ENCODE assay signal across 1 cellular context in the genomic region with DNA sequence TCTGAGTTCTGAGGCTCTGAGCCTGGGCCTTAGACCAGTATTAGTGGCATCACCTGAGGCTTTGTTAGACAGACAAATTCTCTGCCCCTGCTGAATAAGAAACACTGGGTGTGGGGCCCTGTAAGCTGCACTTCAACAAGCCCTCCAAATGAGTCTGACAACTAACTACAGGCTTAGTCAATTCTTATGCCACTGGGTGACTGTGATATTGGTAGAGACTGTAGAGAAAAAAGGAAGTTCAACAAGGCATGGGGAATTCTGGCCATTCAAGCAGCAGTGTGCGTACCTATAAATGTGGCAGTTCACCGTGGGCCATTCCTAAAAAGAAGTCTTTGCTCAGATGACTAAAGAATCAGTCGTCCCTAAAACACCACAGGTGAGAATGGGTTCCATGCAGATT.
TF ChIP-seq lines count a peak whose summit lies in the region.

No MANE protein-coding gene starts in this region.

TF ChIP-seq in HepG2, 621 proteins besides CTCF, POLR2A, EP300 and RAD21 (continued from another document):
- TF ChIP-seq HINFP (CRISPR knock-in tag; IDR thresholded peaks at IDR 0.05; ENCODE audit: low read depth) (no peak), E2F1 (CRISPR knock-in tag; IDR thresholded peaks at IDR 0.05) (no peak), HNRNPLL (IDR thresholded peaks at IDR 0.05; ENCODE audit: low read depth, low read length, poor library complexity, severe bottlenecking) (no peak), ZNF619 (CRISPR knock-in tag; IDR thresholded peaks at IDR 0.05) (no peak), NONO (IDR thresholded peaks at IDR 0.05) (no peak), NONO (CRISPR knock-in tag; conservative IDR thresholded peaks at IDR 0.05) (no peak), ATAD3A (CRISPR knock-in tag; IDR thresholded peaks at IDR 0.05) (no peak), NR1H2 (CRISPR knock-in tag; IDR thresholded peaks at IDR 0.05; ENCODE audit: borderline replicate concordance, low read depth) (no peak)
- TF ChIP-seq, protein P1, sequence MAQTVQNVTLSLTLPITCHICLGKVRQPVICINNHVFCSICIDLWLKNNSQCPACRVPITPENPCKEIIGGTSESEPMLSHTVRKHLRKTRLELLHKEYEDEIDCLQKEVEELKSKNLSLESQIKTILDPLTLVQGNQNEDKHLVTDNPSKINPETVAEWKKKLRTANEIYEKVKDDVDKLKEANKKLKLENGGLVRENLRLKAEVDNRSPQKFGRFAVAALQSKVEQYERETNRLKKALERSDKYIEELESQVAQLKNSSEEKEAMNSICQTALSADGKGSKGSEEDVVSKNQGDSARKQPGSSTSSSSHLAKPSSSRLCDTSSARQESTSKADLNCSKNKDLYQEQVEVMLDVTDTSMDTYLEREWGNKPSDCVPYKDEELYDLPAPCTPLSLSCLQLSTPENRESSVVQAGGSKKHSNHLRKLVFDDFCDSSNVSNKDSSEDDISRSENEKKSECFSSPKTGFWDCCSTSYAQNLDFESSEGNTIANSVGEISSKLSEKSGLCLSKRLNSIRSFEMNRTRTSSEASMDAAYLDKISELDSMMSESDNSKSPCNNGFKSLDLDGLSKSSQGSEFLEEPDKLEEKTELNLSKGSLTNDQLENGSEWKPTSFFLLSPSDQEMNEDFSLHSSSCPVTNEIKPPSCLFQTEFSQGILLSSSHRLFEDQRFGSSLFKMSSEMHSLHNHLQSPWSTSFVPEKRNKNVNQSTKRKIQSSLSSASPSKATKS (CRISPR knock-in tag; IDR thresholded peaks at IDR 0.05), result no peak
- TF ChIP-seq, protein P2, sequence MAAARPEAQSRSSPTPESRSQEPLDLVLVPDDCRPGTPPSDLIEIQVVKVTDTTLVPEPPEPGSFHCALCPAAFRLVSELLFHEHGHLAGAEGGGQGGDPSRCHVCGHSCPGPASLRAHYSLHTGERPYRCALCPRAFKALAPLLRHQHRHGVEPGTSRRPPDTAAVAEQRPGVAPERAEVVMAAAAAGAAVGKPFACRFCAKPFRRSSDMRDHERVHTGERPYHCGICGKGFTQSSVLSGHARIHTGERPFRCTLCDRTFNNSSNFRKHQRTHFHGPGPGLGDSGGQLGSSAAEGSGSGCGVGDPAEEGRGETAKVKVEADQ (CRISPR knock-in tag; IDR thresholded peaks at IDR 0.05; ENCODE audit: borderline replicate concordance), result no peak
- TF ChIP-seq, protein P3, sequence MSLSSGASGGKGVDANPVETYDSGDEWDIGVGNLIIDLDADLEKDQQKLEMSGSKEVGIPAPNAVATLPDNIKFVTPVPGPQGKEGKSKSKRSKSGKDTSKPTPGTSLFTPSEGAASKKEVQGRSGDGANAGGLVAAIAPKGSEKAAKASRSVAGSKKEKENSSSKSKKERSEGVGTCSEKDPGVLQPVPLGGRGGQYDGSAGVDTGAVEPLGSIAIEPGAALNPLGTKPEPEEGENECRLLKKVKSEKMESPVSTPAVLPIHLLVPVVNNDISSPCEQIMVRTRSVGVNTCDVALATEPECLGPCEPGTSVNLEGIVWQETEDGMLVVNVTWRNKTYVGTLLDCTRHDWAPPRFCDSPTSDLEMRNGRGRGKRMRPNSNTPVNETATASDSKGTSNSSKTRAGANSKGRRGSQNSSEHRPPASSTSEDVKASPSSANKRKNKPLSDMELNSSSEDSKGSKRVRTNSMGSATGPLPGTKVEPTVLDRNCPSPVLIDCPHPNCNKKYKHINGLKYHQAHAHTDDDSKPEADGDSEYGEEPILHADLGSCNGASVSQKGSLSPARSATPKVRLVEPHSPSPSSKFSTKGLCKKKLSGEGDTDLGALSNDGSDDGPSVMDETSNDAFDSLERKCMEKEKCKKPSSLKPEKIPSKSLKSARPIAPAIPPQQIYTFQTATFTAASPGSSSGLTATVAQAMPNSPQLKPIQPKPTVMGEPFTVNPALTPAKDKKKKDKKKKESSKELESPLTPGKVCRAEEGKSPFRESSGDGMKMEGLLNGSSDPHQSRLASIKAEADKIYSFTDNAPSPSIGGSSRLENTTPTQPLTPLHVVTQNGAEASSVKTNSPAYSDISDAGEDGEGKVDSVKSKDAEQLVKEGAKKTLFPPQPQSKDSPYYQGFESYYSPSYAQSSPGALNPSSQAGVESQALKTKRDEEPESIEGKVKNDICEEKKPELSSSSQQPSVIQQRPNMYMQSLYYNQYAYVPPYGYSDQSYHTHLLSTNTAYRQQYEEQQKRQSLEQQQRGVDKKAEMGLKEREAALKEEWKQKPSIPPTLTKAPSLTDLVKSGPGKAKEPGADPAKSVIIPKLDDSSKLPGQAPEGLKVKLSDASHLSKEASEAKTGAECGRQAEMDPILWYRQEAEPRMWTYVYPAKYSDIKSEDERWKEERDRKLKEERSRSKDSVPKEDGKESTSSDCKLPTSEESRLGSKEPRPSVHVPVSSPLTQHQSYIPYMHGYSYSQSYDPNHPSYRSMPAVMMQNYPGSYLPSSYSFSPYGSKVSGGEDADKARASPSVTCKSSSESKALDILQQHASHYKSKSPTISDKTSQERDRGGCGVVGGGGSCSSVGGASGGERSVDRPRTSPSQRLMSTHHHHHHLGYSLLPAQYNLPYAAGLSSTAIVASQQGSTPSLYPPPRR (CRISPR knock-in tag; IDR thresholded peaks at IDR 0.05; ENCODE audit: borderline replicate concordance), result no peak
